Comparison of ENCODE assay signal across 9 cellular contexts in the genomic region with DNA sequence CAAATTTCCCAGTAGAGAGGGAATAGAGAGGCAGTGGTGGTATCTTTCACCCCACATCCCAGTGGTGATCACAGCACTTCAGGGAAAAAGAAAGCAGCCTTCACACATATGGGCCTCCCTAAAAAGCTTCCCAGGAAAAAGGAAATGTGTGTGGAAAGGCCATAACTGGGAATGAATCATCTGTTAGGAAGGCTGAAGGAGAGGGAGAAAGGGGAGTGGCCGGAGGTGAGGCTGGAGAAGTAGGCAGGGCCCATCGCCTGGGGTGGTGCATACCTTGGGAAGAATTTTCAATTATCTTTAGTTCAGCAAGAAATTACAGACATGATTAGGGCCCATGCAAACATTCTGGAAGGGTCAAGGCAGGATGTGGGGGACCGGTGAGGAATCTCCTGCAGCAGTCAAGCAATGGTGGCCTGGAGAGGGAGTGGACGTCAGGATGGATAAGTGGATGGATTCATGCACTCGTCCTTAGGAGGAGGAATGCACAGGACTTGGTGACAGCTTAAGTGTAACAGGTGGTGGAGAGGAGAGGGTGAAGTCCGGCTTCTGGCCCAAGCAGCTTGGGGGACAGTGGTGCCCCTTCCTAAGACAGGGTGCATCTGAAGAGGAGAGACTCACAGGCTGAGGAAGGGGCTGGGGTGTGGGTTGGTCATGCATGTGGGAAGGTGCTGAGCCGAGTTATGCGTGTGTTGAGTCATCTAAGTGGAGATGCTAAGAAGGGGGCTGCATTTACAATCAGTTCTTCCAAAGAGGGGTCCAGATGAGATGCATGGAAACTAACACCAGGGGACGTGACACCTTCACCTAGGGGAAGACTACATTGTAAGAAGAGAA. TPM values are rescaled to one million over a fixed set of nuclear protein-coding genes. Genes with fewer than 3 reads are reported as not detected.
DNase-seq lines count a peak whose midpoint lies in the region; ATAC-seq, FAIRE-seq and TF ChIP-seq lines count a peak whose summit lies in the region.
"Had no signal": no experiment of that assay in that cellular context is flagged by ENCODE, and none has a peak within 500 bp of the region (broad histone marks: within the 10 kb centered on the region; RNA-seq: fewer than 3 reads in every experiment).

No MANE protein-coding gene starts in this region.

- no peaks in the 10 kb centered on the region for H3K9me3 Mint-ChIP-seq in astrocyte (ENCODE audit: unreplicated experiment)

- no peak overlapping the region for H3K27ac ChIP-seq in HEK293 (ENCODE audit: extremely low read depth, low read depth, low read length)
- peak overlapping the region; percentile 86 for H3K27ac ChIP-seq in astrocyte (ENCODE audit: low read depth, low read length)
- H3K27ac ChIP-seq: ascending aorta had no signal

- peak overlapping the region; percentile 46 for H3K4me3 Mint-ChIP-seq in astrocyte (ENCODE audit: unreplicated experiment)

- ATAC-seq in left colon = peak; percentile 97

- peak; percentile 84 for FAIRE-seq in astrocyte (lab: Jason Lieb, UNC)

- H3K27me3 ChIP-seq in astrocyte (ENCODE audit: insufficient read depth, low read length) = no peaks in the 10 kb centered on the region
- H3K27me3 ChIP-seq: ascending aorta had no signal

- peak overlapping the region; percentile 83 for H3K4me2 ChIP-seq in astrocyte (ENCODE audit: low read length)

- peaks cover 46% of the 10 kb centered on the region for H3K4me1 Mint-ChIP-seq in astrocyte (ENCODE audit: low read depth, unreplicated experiment)

- H3K27ac Mint-ChIP-seq in astrocyte (ENCODE audit: unreplicated experiment) = peak overlapping the region; percentile 91

- H3K36me3 ChIP-seq in HEK293 (ENCODE audit: control insufficient read depth in 2 of 2, insufficient read depth in 1 of 2, low read length in 2 of 2) = no peaks in the 10 kb centered on the region
- H3K36me3 ChIP-seq in astrocyte (ENCODE audit: insufficient read depth, low read length) = no peaks in the 10 kb centered on the region
- H3K36me3 ChIP-seq: ascending aorta had no signal

- H4K20me1 ChIP-seq in astrocyte (ENCODE audit: insufficient read depth, low read length) = no peaks in the 10 kb centered on the region

- H3K79me2 ChIP-seq in astrocyte (ENCODE audit: insufficient read depth, low read length) = peaks cover 60% of the 10 kb centered on the region

- H3K36me3 Mint-ChIP-seq in astrocyte (ENCODE audit: low read depth, unreplicated experiment) = no peaks in the 10 kb centered on the region

- TF ChIP-seq CTCF in HEK293 (tag by site-specific recombination; IDR thresholded peaks at IDR 0.05) (no peak), astrocyte (IDR thresholded peaks at IDR 0.05; ENCODE audit: insufficient read depth, low read depth, low read length) (no peak)

- H2AFZ ChIP-seq in astrocyte (ENCODE audit: low read depth, low read length) = no peak overlapping the region

- H3K27me3 Mint-ChIP-seq in astrocyte (ENCODE audit: low read depth, unreplicated experiment) = no peaks in the 10 kb centered on the region

- H3K4me1 ChIP-seq in HEK293 (ENCODE audit: control insufficient read depth, insufficient read depth, low read length) (no peaks in the 10 kb centered on the region), astrocyte (ENCODE audit: insufficient read depth, low read length) (peaks cover 50% of the 10 kb centered on the region)
- H3K4me1 ChIP-seq: ascending aorta had no signal

- H3K9ac ChIP-seq in astrocyte (ENCODE audit: low read length) = peak overlapping the region; percentile 69

- H3K4me3 ChIP-seq in HEK293 (ENCODE audit: low read depth, low read length) = no peak overlapping the region
- H3K4me3 ChIP-seq in astrocyte (ENCODE audit: insufficient read depth, low read depth, low read length) = peak overlapping the region; percentile 38
- H3K4me3 ChIP-seq: ascending aorta had no signal

- H3K9me3 ChIP-seq in HEK293 (ENCODE audit: control insufficient read depth, insufficient read depth, low read depth, low read length) (no peaks in the 10 kb centered on the region), astrocyte (ENCODE audit: insufficient read depth, low read depth, low read length) (no peaks in the 10 kb centered on the region)
- H3K9me3 ChIP-seq: ascending aorta had no signal

- peak; percentile 62 for DNase-seq in AG08395 (ENCODE audit: low spot score)
- peak; percentile 84 for DNase-seq in astrocyte (ENCODE audit: low read depth)
- peak in 1 of 2 donors; percentile 39 for DNase-seq in left colon
- DNase-seq in stimulated activated CD8-positive, alpha-beta memory T cell treated with anti-CD3 and anti-CD28 coated beads, Interleukin-4, amount 100 ng/mL, for 48 hours = no peak
- DNase-seq in stimulated activated CD4-positive, alpha-beta T cell treated with anti-CD3 and anti-CD28 coated beads, Interleukin-2, amount 100 ng/mL, for 24 hours = no peak
- DNase-seq in cerebellum (ENCODE audit: low spot score) = no peak
- no peak for DNase-seq in central memory CD4-positive, alpha-beta T cell

- intact Hi-C loops in left colon (cut with DNase I, micrococcal nuclease) = no loop called here

- POLR2A ChIA-PET in HEK293 (lab: Yijun Ruan, JAX) = interaction anchor here (1.1 kb wide), 1 partner anchor 20 kb away, joined by 3 read pairs; no protein-coding TSS in a partner anchor

- CTCF ChIA-PET in HEK293 (lab: Yijun Ruan, JAX) = interaction anchor here (1.1 kb wide), 1 partner anchor 328 kb away, joined by 3 read pairs; no protein-coding TSS in a partner anchor

TF ChIP-seq in HEK293, 187 proteins besides CTCF, POLR2A, EP300 and RAD21 (continues in another document):
- TF ChIP-seq PRDM2 (tag by site-specific recombination; IDR thresholded peaks at IDR 0.05; ENCODE audit: borderline replicate concordance) (no peak), SCRT2 (tag by site-specific recombination; IDR thresholded peaks at IDR 0.05) (peak; percentile 65), ELK4 (IDR thresholded peaks at IDR 0.05; ENCODE audit: borderline replicate concordance, low read depth, low read length) (no peak), PRDM1 (tag by site-specific recombination; IDR thresholded peaks at IDR 0.05) (peak; percentile 42; the same call in 1 of the 2 replicates), ZNF571 (tag by site-specific recombination; IDR thresholded peaks at IDR 0.05) (no peak)
- TF ChIP-seq, protein P1, sequence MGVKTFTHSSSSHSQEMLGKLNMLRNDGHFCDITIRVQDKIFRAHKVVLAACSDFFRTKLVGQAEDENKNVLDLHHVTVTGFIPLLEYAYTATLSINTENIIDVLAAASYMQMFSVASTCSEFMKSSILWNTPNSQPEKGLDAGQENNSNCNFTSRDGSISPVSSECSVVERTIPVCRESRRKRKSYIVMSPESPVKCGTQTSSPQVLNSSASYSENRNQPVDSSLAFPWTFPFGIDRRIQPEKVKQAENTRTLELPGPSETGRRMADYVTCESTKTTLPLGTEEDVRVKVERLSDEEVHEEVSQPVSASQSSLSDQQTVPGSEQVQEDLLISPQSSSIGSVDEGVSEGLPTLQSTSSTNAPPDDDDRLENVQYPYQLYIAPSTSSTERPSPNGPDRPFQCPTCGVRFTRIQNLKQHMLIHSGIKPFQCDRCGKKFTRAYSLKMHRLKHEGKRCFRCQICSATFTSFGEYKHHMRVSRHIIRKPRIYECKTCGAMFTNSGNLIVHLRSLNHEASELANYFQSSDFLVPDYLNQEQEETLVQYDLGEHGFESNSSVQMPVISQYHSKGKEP (tag by site-specific recombination; IDR thresholded peaks at IDR 0.05) = no peak

RNA-seq across cellular contexts. Expression of gene HIVEP3, which starts 17.9 kb away (rescaled TPM):
- total RNA-seq in astrocyte = 8.9 and 9.4 TPM in 2 replicates
- total RNA-seq in left colon = 1 to 10 TPM; 4.0 to 5.4 TPM
- 18.2 TPM for total RNA-seq in cerebellum

Comparison
In these comparisons a context has a peak if more than half of its experiments do, and no peak if none do; other contexts are left out.
1. DNase-seq: peak in AG08395 (single experiment) and astrocyte (single experiment); none in stimulated activated CD8-positive, alpha-beta memory T cell treated with anti-CD3 and anti-CD28 coated beads, Interleukin-4, amount 100 ng/mL, for 48 hours (single experiment), stimulated activated CD4-positive, alpha-beta T cell treated with anti-CD3 and anti-CD28 coated beads, Interleukin-2, amount 100 ng/mL, for 24 hours (0 of 2), cerebellum (single experiment) and central memory CD4-positive, alpha-beta T cell (single experiment).